20 cellular contexts compared by ENCODE assay signal in the genomic region with DNA sequence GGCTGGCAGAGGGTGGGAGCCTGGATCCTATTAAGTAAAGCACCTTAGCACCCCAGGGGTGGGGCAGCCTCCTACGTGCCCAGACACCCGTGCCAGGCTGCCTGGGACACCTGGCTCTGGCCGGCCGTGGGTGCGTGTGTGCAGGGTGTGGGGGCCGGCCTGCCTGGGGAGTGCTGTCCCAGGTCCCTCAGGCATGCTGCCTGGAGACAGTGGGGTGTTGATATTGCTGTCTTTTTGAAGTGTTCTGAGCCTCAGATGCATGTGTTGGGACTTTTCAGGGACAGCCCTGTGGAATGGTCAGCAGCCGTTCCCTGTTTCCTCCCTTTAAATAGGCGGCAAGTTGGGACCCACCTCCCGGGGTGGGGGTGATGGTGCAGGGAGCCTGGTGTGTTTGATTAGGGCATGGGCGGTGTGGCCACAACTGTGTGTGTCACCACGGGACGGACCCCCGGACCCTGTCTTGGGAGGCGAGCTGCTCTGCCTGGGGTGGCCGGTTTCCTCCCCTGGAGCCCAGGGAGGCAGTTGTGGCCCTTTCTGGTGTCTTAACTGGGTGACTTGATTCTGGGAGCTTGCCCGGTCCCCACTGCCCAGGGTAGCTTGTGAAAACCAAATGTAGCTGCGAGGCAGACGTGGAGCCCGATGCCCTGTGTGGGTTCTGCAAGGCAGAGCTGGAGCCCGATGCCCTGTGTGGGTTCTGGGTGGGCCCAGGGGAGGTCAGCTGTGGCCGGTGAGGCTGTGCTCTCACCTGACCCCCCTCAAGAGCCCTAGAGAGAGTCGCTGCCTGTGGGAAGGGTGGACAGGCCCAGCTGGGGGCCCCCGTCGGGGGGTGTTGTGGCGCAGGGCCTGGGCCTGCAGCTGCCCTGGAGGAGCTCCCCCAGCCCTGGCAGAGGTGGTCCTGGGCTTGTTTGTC. TPM values are rescaled to one million over a fixed set of nuclear protein-coding genes. Genes with fewer than 3 reads are reported as not detected.
A peak's percentile ranks its signal among the peaks of the same experiment; 100 is the strongest.
DNase-seq lines count a peak whose midpoint lies in the region; ATAC-seq and TF ChIP-seq lines count a peak whose summit lies in the region.
"Had no signal": no experiment of that assay in that cellular context is flagged by ENCODE, and none has a peak within 500 bp of the region (broad histone marks: within the 10 kb centered on the region; RNA-seq: fewer than 3 reads in every experiment).

No MANE protein-coding gene starts in this region.

- peak; percentile 45 to 53 for ATAC-seq in right cardiac atrium
- ATAC-seq in effector memory CD8-positive, alpha-beta T cell (replicated peaks) = no peak
- ATAC-seq: T-helper 17 cell had no signal

- TF ChIP-seq POLR2A in breast epithelium (IDR thresholded peaks at IDR 0.05) (no peak), sigmoid colon (IDR thresholded peaks at IDR 0.05) (no peak)

- H3K27ac ChIP-seq in breast epithelium = peak overlapping the region in 1 of 2 donors; percentile 48
- H3K27ac ChIP-seq in right cardiac atrium (ENCODE audit: low read length) = peak overlapping the region; percentile 29
- H3K27ac ChIP-seq in sigmoid colon = peak overlapping the region in 3 of 4 donors; percentile 5 to 21 (median 6)
- H3K27ac ChIP-seq: brain microvascular endothelial cell, epithelial cell of prostate, SJCRH30, tibial artery had no signal

- intact Hi-C loops in breast epithelium (cut with DNase I; ENCODE audit: low total_unique reads) (no loop called here), right cardiac atrium (cut with DNase I) (no loop called here), sigmoid colon (cut with DNase I) (no loop called here)

- H3K27me3 Mint-ChIP-seq in effector memory CD8-positive, alpha-beta T cell = no peaks in the 10 kb centered on the region
- H3K27me3 Mint-ChIP-seq: activated B cell treated with CpG ODN at 0.5 μM for 24 hours; activated naive CD8-positive, alpha-beta T cell treated with anti-CD3 and anti-CD28 coated beads, Interleukin-2, amount 10 ng/mL, durations not matched to agents 7 days and 5 days; dendritic cell treated with granulocyte-macrophage colony-stimulating factor and Interleukin-4, amounts not matched to agents 40 ng/mL and 50 ng/mL, for 4 days; T-helper 17 cell had no signal

- no peaks in the 10 kb centered on the region for H3K9me3 Mint-ChIP-seq in effector memory CD8-positive, alpha-beta T cell
- H3K9me3 Mint-ChIP-seq: activated B cell treated with CpG ODN at 0.5 μM for 24 hours; activated naive CD8-positive, alpha-beta T cell treated with anti-CD3 and anti-CD28 coated beads, Interleukin-2, amount 10 ng/mL, durations not matched to agents 7 days and 5 days; activated T-helper 1 cell treated with anti-CD3 and anti-CD28 coated beads, Interleukin-12 subunit alpha, Interleukin-12 subunit beta, Interleukin-2, Interleukin-4 antibody, amounts not matched to agents 30 ng/mL and 10 ng/mL and 1 ng/mL, durations not matched to agents 14 hours and 24 hours and 36 hours; dendritic cell treated with granulocyte-macrophage colony-stimulating factor and Interleukin-4, amounts not matched to agents 40 ng/mL and 50 ng/mL, for 4 days had no signal

- TF ChIP-seq EP300 in sigmoid colon (IDR thresholded peaks at IDR 0.05) = no peak

- H3K27ac Mint-ChIP-seq in effector memory CD8-positive, alpha-beta T cell = no peak overlapping the region
- H3K27ac Mint-ChIP-seq: activated B cell treated with CpG ODN at 0.5 μM for 24 hours; activated naive CD8-positive, alpha-beta T cell treated with anti-CD3 and anti-CD28 coated beads, Interleukin-2, amount 10 ng/mL, durations not matched to agents 7 days and 5 days; activated T-helper 1 cell treated with anti-CD3 and anti-CD28 coated beads, Interleukin-12 subunit alpha, Interleukin-12 subunit beta, Interleukin-2, Interleukin-4 antibody, amounts not matched to agents 30 ng/mL and 10 ng/mL and 1 ng/mL, durations not matched to agents 14 hours and 24 hours and 36 hours; dendritic cell treated with granulocyte-macrophage colony-stimulating factor and Interleukin-4, amounts not matched to agents 40 ng/mL and 50 ng/mL, for 4 days had no signal

- no peak overlapping the region for H3K4me3 Mint-ChIP-seq in effector memory CD8-positive, alpha-beta T cell
- H3K4me3 Mint-ChIP-seq: activated B cell treated with CpG ODN at 0.5 μM for 24 hours; activated naive CD8-positive, alpha-beta T cell treated with anti-CD3 and anti-CD28 coated beads, Interleukin-2, amount 10 ng/mL, durations not matched to agents 7 days and 5 days; activated T-helper 1 cell treated with anti-CD3 and anti-CD28 coated beads, Interleukin-12 subunit alpha, Interleukin-12 subunit beta, Interleukin-2, Interleukin-4 antibody, amounts not matched to agents 30 ng/mL and 10 ng/mL and 1 ng/mL, durations not matched to agents 14 hours and 24 hours and 36 hours; dendritic cell treated with granulocyte-macrophage colony-stimulating factor and Interleukin-4, amounts not matched to agents 40 ng/mL and 50 ng/mL, for 4 days; T-helper 17 cell had no signal

- no peaks in the 10 kb centered on the region for H3K9me3 ChIP-seq in breast epithelium
- H3K9me3 ChIP-seq in right cardiac atrium (ENCODE audit: control insufficient read depth, low read length) = no peaks in the 10 kb centered on the region
- H3K9me3 ChIP-seq in sigmoid colon = no peaks in the 10 kb centered on the region
- H3K9me3 ChIP-seq: MG63, SJCRH30, tibial artery had no signal

- WGBS in right cardiac atrium = 64% methylated on average over 25 of the region's 25 CpGs
- 74 to 87% methylated on average over 25 of the region's 25 CpGs for WGBS in sigmoid colon, 2 donors

- H3K36me3 ChIP-seq in GM06990 (ENCODE audit: control insufficient read depth, insufficient read depth, low read length) = no peaks in the 10 kb centered on the region; the same call in 1 of the 2 replicates
- no peaks in the 10 kb centered on the region for H3K36me3 ChIP-seq in breast epithelium
- H3K36me3 ChIP-seq in sigmoid colon = peaks cover 0 to 29% (median 9%) of the 10 kb centered on the region in 4 donors
- H3K36me3 ChIP-seq: SJCRH30 had no signal

- no peaks in the 10 kb centered on the region for H3K27me3 ChIP-seq in GM06990 (replicated peaks; ENCODE audit: control insufficient read depth, insufficient read depth, low read length)
- no peaks in the 10 kb centered on the region for H3K27me3 ChIP-seq in breast epithelium
- no peaks in the 10 kb centered on the region for H3K27me3 ChIP-seq in right cardiac atrium (ENCODE audit: control insufficient read depth, insufficient read depth)
- H3K27me3 ChIP-seq in sigmoid colon = no peaks in the 10 kb centered on the region
- H3K27me3 ChIP-seq: brain microvascular endothelial cell, MG63, SJCRH30, tibial artery had no signal

- H3K4me1 Mint-ChIP-seq in effector memory CD8-positive, alpha-beta T cell (ENCODE audit: low read depth in 2 of 2) = peaks cover 23 to 29% of the 10 kb centered on the region in 2 donors

- peaks cover 13% of the 10 kb centered on the region for H3K36me3 Mint-ChIP-seq in effector memory CD8-positive, alpha-beta T cell (ENCODE audit: insufficient read depth)
- H3K36me3 Mint-ChIP-seq: activated naive CD8-positive, alpha-beta T cell treated with anti-CD3 and anti-CD28 coated beads, Interleukin-2, amount 10 ng/mL, durations not matched to agents 7 days and 5 days had no signal

- DNase-seq in GM06990 (ENCODE audit: extremely low read depth, insufficient read length) (peak; percentile 2), breast epithelium (ENCODE audit: low spot score in 2 of 2) (no peak), right cardiac atrium (peak; percentile 22 to 55 (median 53)), sigmoid colon (peak; percentile 63), GOT3 (lab: John Stamatoyannopoulos, UW) (no peak), NCI-H748 treated with DMSO at 0.1 percent for 48 hours (lab: John Stamatoyannopoulos, UW) (no peak), KG1 (lab: John Stamatoyannopoulos, UW) (no peak)
- no peak for DNase-seq in effector memory CD8-positive, alpha-beta T cell
- DNase-seq: activated B cell treated with CpG ODN at 0.5 μM for 24 hours; activated naive CD8-positive, alpha-beta T cell treated with anti-CD3 and anti-CD28 coated beads, Interleukin-2, amount 10 ng/mL, durations not matched to agents 7 days and 5 days; brain microvascular endothelial cell; MG63; NCI-H1694 treated with DMSO at 0.1 percent for 48 hours; SJCRH30; stimulated activated CD4-positive, alpha-beta T cell treated with anti-CD3 and anti-CD28 coated beads, Interleukin-12 subunit alpha, Interleukin-12 subunit beta, amount 100 ng/mL, for 4 hours; T-helper 17 cell had no signal

- H3K4me3 ChIP-seq in GM06990 (replicated peaks; ENCODE audit: low read depth, low read length) = no peak overlapping the region
- H3K4me3 ChIP-seq in breast epithelium = peak overlapping the region in 2 of 3 donors; percentile 11 to 39
- H3K4me3 ChIP-seq in right cardiac atrium (ENCODE audit: low read length) = no peak overlapping the region
- H3K4me3 ChIP-seq in sigmoid colon = no peak overlapping the region
- H3K4me3 ChIP-seq: MG63, SJCRH30, tibial artery had no signal

- no peak for TF ChIP-seq CTCF in GM06990 (IDR thresholded peaks at IDR 0.05; ENCODE audit: insufficient read depth, low read length, poor library complexity, severe bottlenecking)
- no peak for TF ChIP-seq CTCF in breast epithelium (IDR thresholded peaks at IDR 0.05)
- TF ChIP-seq CTCF in sigmoid colon (IDR thresholded peaks at IDR 0.05) = no peak

- H3K4me1 ChIP-seq in breast epithelium = peaks cover 0 to 16% of the 10 kb centered on the region in 2 donors
- peaks cover 6% of the 10 kb centered on the region for H3K4me1 ChIP-seq in right cardiac atrium (ENCODE audit: control insufficient read depth, insufficient read depth, low read length)
- peaks cover 0 to 73% (median 62%) of the 10 kb centered on the region in 4 donors for H3K4me1 ChIP-seq in sigmoid colon
- H3K4me1 ChIP-seq: SJCRH30 had no signal

RNA-seq across cellular contexts. Expression of a gene that starts 8.2 kb away (rescaled TPM):
- total RNA-seq in breast epithelium = 10 to 100 TPM; 14.8 to 18.6 (median 17.0) TPM
- total RNA-seq in right cardiac atrium = 10 to 100 TPM; 33.4 to 51.3 (median 48.0) TPM
- polyA plus RNA-seq in right cardiac atrium = 29.4 TPM
- 10 to 100 TPM; 13.2 to 29.1 (median 18.6) TPM for total RNA-seq in sigmoid colon
- polyA plus RNA-seq in sigmoid colon = 10 to 100 TPM in 1 of 3 donors, 1 to 10 TPM in 2; 5.3 to 17.5 (median 5.4) TPM

RNA-seq across cellular contexts. Expression of a gene that starts 26.5 kb away (rescaled TPM):
- total RNA-seq in breast epithelium (10 to 100 TPM in 2 of 3 donors, 1 to 10 TPM in 1; 8.8 to 31.5 (median 20.9) TPM), right cardiac atrium (10 to 100 TPM in 1 of 4 donors, 1 to 10 TPM in 3; 7.2 to 13.7 (median 7.9) TPM), sigmoid colon (10 to 100 TPM in 1 of 4 donors, 1 to 10 TPM in 3; 7.6 to 15.6 (median 8.9) TPM)
- polyA plus RNA-seq in right cardiac atrium (7.2 TPM), sigmoid colon (10 to 100 TPM in 1 of 3 donors, 1 to 10 TPM in 2; 9.0 to 33.8 (median 9.7) TPM)

RNA-seq across cellular contexts. Expression of a gene that starts 47.2 kb away (rescaled TPM):
- total RNA-seq in breast epithelium = 10 to 100 TPM; 20.3 to 27.2 (median 24.4) TPM
- 10 to 100 TPM; 15.5 to 21.6 (median 18.1) TPM for total RNA-seq in right cardiac atrium
- polyA plus RNA-seq in right cardiac atrium = 10.1 TPM
- 10 to 100 TPM; 14.5 to 35.7 (median 18.8) TPM for total RNA-seq in sigmoid colon
- 10 to 100 TPM in 1 of 3 donors, 1 to 10 TPM in 2; 3.2 to 22.3 (median 4.2) TPM for polyA plus RNA-seq in sigmoid colon

Comparison
In these comparisons a context has a peak if more than half of its experiments do, and no peak if none do; other contexts are left out.
1. DNase-seq: peak in GM06990 (single experiment), right cardiac atrium (3 of 3) and sigmoid colon (single experiment); none in breast epithelium (0 of 2), GOT3 (single experiment), NCI-H748 treated with DMSO at 0.1 percent for 48 hours (single experiment), KG1 (single experiment) and effector memory CD8-positive, alpha-beta T cell (0 of 3).
2. H3K4me3 ChIP-seq: peak in breast epithelium (2 of 3); none in GM06990 (single experiment), right cardiac atrium (single experiment) and sigmoid colon (0 of 4).